Comparison of ENCODE assay signal across 1 cellular context in the genomic region with DNA sequence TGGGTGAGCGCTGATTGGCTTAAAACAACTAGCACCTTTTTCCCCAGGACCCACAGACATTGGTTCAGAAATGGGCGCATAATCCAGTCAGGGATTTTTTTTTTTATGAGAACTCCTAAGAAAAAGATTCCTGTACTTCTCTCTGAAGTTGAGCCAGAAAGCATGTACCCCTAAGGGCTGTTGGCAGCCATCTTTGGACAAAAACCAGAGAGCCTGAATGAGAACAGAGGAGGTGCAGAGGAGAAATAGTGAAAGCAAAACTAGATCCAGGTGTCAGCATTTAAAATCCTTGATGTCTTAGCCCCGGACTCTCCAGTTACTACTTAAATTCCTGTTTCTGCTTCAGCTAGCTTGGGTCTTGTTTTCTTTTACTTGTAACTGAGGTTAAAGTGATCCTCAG.
TF ChIP-seq lines count a peak whose summit lies in the region.

No MANE protein-coding gene starts in this region.

TF ChIP-seq in GM23338, 12 proteins besides CTCF, POLR2A, EP300 and RAD21 (continued from another document):
- TF ChIP-seq, protein P1, sequence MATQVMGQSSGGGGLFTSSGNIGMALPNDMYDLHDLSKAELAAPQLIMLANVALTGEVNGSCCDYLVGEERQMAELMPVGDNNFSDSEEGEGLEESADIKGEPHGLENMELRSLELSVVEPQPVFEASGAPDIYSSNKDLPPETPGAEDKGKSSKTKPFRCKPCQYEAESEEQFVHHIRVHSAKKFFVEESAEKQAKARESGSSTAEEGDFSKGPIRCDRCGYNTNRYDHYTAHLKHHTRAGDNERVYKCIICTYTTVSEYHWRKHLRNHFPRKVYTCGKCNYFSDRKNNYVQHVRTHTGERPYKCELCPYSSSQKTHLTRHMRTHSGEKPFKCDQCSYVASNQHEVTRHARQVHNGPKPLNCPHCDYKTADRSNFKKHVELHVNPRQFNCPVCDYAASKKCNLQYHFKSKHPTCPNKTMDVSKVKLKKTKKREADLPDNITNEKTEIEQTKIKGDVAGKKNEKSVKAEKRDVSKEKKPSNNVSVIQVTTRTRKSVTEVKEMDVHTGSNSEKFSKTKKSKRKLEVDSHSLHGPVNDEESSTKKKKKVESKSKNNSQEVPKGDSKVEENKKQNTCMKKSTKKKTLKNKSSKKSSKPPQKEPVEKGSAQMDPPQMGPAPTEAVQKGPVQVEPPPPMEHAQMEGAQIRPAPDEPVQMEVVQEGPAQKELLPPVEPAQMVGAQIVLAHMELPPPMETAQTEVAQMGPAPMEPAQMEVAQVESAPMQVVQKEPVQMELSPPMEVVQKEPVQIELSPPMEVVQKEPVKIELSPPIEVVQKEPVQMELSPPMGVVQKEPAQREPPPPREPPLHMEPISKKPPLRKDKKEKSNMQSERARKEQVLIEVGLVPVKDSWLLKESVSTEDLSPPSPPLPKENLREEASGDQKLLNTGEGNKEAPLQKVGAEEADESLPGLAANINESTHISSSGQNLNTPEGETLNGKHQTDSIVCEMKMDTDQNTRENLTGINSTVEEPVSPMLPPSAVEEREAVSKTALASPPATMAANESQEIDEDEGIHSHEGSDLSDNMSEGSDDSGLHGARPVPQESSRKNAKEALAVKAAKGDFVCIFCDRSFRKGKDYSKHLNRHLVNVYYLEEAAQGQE (IDR thresholded peaks at IDR 0.05; ENCODE audit: unreplicated experiment) = no peak
- no peak for TF ChIP-seq EZH2 (IDR thresholded peaks at IDR 0.05; ENCODE audit: low read depth, unreplicated experiment)
- TF ChIP-seq JUNB (IDR thresholded peaks at IDR 0.05; ENCODE audit: unreplicated experiment) = no peak
- TF ChIP-seq, protein P2, sequence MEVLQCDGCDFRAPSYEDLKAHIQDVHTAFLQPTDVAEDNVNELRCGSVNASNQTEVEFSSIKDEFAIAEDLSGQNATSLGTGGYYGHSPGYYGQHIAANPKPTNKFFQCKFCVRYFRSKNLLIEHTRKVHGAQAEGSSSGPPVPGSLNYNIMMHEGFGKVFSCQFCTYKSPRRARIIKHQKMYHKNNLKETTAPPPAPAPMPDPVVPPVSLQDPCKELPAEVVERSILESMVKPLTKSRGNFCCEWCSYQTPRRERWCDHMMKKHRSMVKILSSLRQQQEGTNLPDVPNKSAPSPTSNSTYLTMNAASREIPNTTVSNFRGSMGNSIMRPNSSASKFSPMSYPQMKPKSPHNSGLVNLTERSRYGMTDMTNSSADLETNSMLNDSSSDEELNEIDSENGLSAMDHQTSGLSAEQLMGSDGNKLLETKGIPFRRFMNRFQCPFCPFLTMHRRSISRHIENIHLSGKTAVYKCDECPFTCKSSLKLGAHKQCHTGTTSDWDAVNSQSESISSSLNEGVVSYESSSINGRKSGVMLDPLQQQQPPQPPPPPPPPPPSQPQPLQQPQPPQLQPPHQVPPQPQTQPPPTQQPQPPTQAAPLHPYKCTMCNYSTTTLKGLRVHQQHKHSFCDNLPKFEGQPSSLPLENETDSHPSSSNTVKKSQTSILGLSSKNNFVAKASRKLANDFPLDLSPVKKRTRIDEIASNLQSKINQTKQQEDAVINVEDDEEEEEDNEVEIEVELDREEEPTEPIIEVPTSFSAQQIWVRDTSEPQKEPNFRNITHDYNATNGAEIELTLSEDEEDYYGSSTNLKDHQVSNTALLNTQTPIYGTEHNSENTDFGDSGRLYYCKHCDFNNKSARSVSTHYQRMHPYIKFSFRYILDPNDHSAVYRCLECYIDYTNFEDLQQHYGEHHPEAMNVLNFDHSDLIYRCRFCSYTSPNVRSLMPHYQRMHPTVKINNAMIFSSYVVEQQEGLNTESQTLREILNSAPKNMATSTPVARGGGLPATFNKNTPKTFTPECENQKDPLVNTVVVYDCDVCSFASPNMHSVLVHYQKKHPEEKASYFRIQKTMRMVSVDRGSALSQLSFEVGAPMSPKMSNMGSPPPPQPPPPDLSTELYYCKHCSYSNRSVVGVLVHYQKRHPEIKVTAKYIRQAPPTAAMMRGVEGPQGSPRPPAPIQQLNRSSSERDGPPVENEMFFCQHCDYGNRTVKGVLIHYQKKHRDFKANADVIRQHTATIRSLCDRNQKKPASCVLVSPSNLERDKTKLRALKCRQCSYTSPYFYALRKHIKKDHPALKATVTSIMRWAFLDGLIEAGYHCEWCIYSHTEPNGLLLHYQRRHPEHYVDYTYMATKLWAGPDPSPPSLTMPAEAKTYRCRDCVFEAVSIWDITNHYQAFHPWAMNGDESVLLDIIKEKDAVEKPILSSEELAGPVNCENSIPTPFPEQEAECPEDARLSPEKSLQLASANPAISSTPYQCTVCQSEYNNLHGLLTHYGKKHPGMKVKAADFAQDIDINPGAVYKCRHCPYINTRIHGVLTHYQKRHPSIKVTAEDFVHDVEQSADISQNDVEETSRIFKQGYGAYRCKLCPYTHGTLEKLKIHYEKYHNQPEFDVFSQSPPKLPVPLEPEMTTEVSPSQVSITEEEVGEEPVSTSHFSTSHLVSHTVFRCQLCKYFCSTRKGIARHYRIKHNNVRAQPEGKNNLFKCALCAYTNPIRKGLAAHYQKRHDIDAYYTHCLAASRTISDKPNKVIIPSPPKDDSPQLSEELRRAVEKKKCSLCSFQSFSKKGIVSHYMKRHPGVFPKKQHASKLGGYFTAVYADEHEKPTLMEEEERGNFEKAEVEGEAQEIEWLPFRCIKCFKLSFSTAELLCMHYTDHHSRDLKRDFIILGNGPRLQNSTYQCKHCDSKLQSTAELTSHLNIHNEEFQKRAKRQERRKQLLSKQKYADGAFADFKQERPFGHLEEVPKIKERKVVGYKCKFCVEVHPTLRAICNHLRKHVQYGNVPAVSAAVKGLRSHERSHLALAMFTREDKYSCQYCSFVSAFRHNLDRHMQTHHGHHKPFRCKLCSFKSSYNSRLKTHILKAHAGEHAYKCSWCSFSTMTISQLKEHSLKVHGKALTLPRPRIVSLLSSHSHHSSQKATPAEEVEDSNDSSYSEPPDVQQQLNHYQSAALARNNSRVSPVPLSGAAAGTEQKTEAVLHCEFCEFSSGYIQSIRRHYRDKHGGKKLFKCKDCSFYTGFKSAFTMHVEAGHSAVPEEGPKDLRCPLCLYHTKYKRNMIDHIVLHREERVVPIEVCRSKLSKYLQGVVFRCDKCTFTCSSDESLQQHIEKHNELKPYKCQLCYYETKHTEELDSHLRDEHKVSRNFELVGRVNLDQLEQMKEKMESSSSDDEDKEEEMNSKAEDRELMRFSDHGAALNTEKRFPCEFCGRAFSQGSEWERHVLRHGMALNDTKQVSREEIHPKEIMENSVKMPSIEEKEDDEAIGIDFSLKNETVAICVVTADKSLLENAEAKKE (CRISPR knock-in tag; IDR thresholded peaks at IDR 0.05) = no peak
- TF ChIP-seq CREB1 (CRISPR knock-in tag; IDR thresholded peaks at IDR 0.05; ENCODE audit: low read depth) = no peak
